ENCODE assay signal across 1 cellular context in genomic region chr1:27570823-27571222, GRCh38.
A peak's percentile ranks its signal among the peaks of the same experiment; 100 is the strongest.
TF ChIP-seq lines count a peak whose summit lies in the region.

No MANE protein-coding gene starts in this region.

TF ChIP-seq in WTC11, 78 proteins besides CTCF, POLR2A, EP300 and RAD21 (continued from another document):
- TF ChIP-seq USF1 (CRISPR knock-in tag; IDR thresholded peaks at IDR 0.05) (no peak), FOXP4 (CRISPR knock-in tag; IDR thresholded peaks at IDR 0.05) (no peak), CDX4 (CRISPR knock-in tag; IDR thresholded peaks at IDR 0.05; ENCODE audit: borderline replicate concordance) (no peak), ERG (CRISPR knock-in tag; IDR thresholded peaks at IDR 0.05) (no peak), TEAD4 (CRISPR knock-in tag; IDR thresholded peaks at IDR 0.05) (peak; percentile 72; the same call in 1 of the 2 replicates), ESRRA (CRISPR knock-in tag; IDR thresholded peaks at IDR 0.05; ENCODE audit: borderline replicate concordance) (no peak), JAZF1 (CRISPR knock-in tag; IDR thresholded peaks at IDR 0.05) (no peak), ZBTB21 (CRISPR knock-in tag; IDR thresholded peaks at IDR 0.05; ENCODE audit: borderline replicate concordance) (no peak), SMAD4 (CRISPR knock-in tag; IDR thresholded peaks at IDR 0.05) (no peak), TEAD1 (CRISPR knock-in tag; IDR thresholded peaks at IDR 0.05) (peak; percentile 81; the same call in 1 of the 2 replicates), RELA (CRISPR knock-in tag; IDR thresholded peaks at IDR 0.05; ENCODE audit: borderline replicate concordance) (no peak), ATF3 (CRISPR knock-in tag; conservative IDR thresholded peaks at IDR 0.05) (no peak), RORB (CRISPR knock-in tag; IDR thresholded peaks at IDR 0.05) (no peak), AR (CRISPR knock-in tag; IDR thresholded peaks at IDR 0.05) (no peak), FOXP1 (CRISPR knock-in tag; IDR thresholded peaks at IDR 0.05; ENCODE audit: borderline replicate concordance) (no peak), NR3C1 (CRISPR knock-in tag; conservative IDR thresholded peaks at IDR 0.05; ENCODE audit: low read depth) (no peak), MAX (CRISPR knock-in tag; IDR thresholded peaks at IDR 0.05) (peak; percentile 22; the same call in 1 of the 2 replicates), TP53 (CRISPR knock-in tag; IDR thresholded peaks at IDR 0.05) (no peak), ZNF416 (CRISPR knock-in tag; IDR thresholded peaks at IDR 0.05) (no peak), ZNF423 (CRISPR knock-in tag; IDR thresholded peaks at IDR 0.05) (no peak), ZNF317 (CRISPR knock-in tag; IDR thresholded peaks at IDR 0.05; ENCODE audit: borderline replicate concordance, low read depth) (no peak), ZMAT4 (CRISPR knock-in tag; IDR thresholded peaks at IDR 0.05) (no peak), ZNF281 (CRISPR knock-in tag; IDR thresholded peaks at IDR 0.05) (peak; percentile 79; the same call in 1 of the 2 replicates), GTF2I (CRISPR knock-in tag; conservative IDR thresholded peaks at IDR 0.05) (no peak), ETV6 (CRISPR knock-in tag; IDR thresholded peaks at IDR 0.05) (no peak), HMGXB4 (CRISPR knock-in tag; IDR thresholded peaks at IDR 0.05) (no peak), FOXJ3 (CRISPR knock-in tag; IDR thresholded peaks at IDR 0.05; ENCODE audit: borderline replicate concordance) (no peak), IRF2 (CRISPR knock-in tag; IDR thresholded peaks at IDR 0.05; ENCODE audit: borderline replicate concordance, low read depth) (no peak), ZNF138 (CRISPR knock-in tag; conservative IDR thresholded peaks at IDR 0.05) (no peak), FOXK1 (CRISPR knock-in tag; IDR thresholded peaks at IDR 0.05) (peak; percentile 53), ZNF232 (CRISPR knock-in tag; IDR thresholded peaks at IDR 0.05) (no peak), PREB (CRISPR knock-in tag; IDR thresholded peaks at IDR 0.05; ENCODE audit: borderline replicate concordance) (no peak), E2F4 (CRISPR knock-in tag; IDR thresholded peaks at IDR 0.05; ENCODE audit: borderline replicate concordance, low read depth) (no peak), JUN (CRISPR knock-in tag; IDR thresholded peaks at IDR 0.05) (no peak)
TF ChIP-seq in WTC11: peak in this region for 6.
